Comparison of ENCODE assay signal across 8 cellular contexts in genomic region chr20:63273635-63274380, GRCh38.
A peak's percentile ranks its signal among the peaks of the same experiment; 100 is the strongest.
DNase-seq lines count a peak whose midpoint lies in the region; ATAC-seq and TF ChIP-seq lines count a peak whose summit lies in the region.

No MANE protein-coding gene starts in this region.

- peaks cover 12% of the 10 kb centered on the region for H3K36me3 Mint-ChIP-seq in effector memory CD8-positive, alpha-beta T cell (ENCODE audit: insufficient read depth)
- H3K36me3 Mint-ChIP-seq in nephron progenitor cell (ENCODE audit: low read depth), result peaks cover 14% of the 10 kb centered on the region

- H3K27me3 Mint-ChIP-seq in effector memory CD8-positive, alpha-beta T cell, result no peaks in the 10 kb centered on the region
- no peaks in the 10 kb centered on the region for H3K27me3 Mint-ChIP-seq in nephron progenitor cell (ENCODE audit: low read depth, poor library complexity)

- H3K9me3 Mint-ChIP-seq in effector memory CD8-positive, alpha-beta T cell, result no peaks in the 10 kb centered on the region
- no peaks in the 10 kb centered on the region for H3K9me3 Mint-ChIP-seq in nephron progenitor cell

- peak overlapping the region; percentile 92 for H3K9ac ChIP-seq in OCI-LY3 (ENCODE audit: low read length)

- TF ChIP-seq CTCF in OCI-LY3 (IDR thresholded peaks at IDR 0.05; ENCODE audit: low read depth, low read length) (no peak), nephron progenitor cell (IDR thresholded peaks at IDR 0.05) (no peak)

- H3K4me3 Mint-ChIP-seq in effector memory CD8-positive, alpha-beta T cell, result peak overlapping the region; percentile 91 to 95
- peak overlapping the region; percentile 91 for H3K4me3 Mint-ChIP-seq in nephron progenitor cell

- H3K27ac Mint-ChIP-seq in effector memory CD8-positive, alpha-beta T cell, result peak overlapping the region; percentile 91 to 94
- peak overlapping the region; percentile 94 for H3K27ac Mint-ChIP-seq in nephron progenitor cell

- H3K4me1 Mint-ChIP-seq in effector memory CD8-positive, alpha-beta T cell (ENCODE audit: low read depth in 2 of 2), result peaks cover 18 to 27% of the 10 kb centered on the region in 2 donors
- H3K4me1 Mint-ChIP-seq in nephron progenitor cell, result peaks cover 49% of the 10 kb centered on the region

- peaks cover 51% of the 10 kb centered on the region for H3K79me2 ChIP-seq in OCI-LY3 (ENCODE audit: low read length)

- H3K4me3 ChIP-seq in OCI-LY3 (ENCODE audit: low read length), result peak overlapping the region; percentile 97

- peak overlapping the region; percentile 22 for H3K27ac ChIP-seq in OCI-LY3 (ENCODE audit: low read length)

- DNase-seq in GM03348 (ENCODE audit: low spot score) (peak; percentile 76), nephron progenitor cell (no peak), DMS153 treated with DMSO at 0.1 percent for 48 hours (lab: John Stamatoyannopoulos, UW; ENCODE audit: unreplicated experiment) (no peak)
- DNase-seq in effector memory CD8-positive, alpha-beta T cell, result no peak

- H3K27me3 ChIP-seq in OCI-LY3 (ENCODE audit: low read depth, low read length), result no peaks in the 10 kb centered on the region

- H3K9me3 ChIP-seq in OCI-LY3 (ENCODE audit: insufficient read depth, low read length), result no peaks in the 10 kb centered on the region

- H2AFZ ChIP-seq in OCI-LY3 (ENCODE audit: low read depth, low read length), result no peak overlapping the region

- H3K4me2 ChIP-seq in OCI-LY3 (ENCODE audit: low read length), result peak overlapping the region; percentile 95

- peaks cover 14% of the 10 kb centered on the region for H3K4me1 ChIP-seq in OCI-LY3 (ENCODE audit: low read length)

- peaks cover 22% of the 10 kb centered on the region for H3K36me3 ChIP-seq in OCI-LY3 (replicated peaks; ENCODE audit: low read depth, low read length)

- peaks cover 30% of the 10 kb centered on the region for H4K20me1 ChIP-seq in OCI-LY3 (ENCODE audit: insufficient read depth, low read length)

- no peak for ATAC-seq in effector memory CD8-positive, alpha-beta T cell (replicated peaks)
- ATAC-seq in GM21619 (IDR thresholded peaks at IDR 0.05; ENCODE audit: unreplicated experiment), result no peak
- ATAC-seq in GM21447 (IDR thresholded peaks at IDR 0.05; ENCODE audit: unreplicated experiment), result no peak
- ATAC-seq in HG03457 (IDR thresholded peaks at IDR 0.05; ENCODE audit: unreplicated experiment), result no peak
